8 cellular contexts compared by ENCODE assay signal in the genomic region with DNA sequence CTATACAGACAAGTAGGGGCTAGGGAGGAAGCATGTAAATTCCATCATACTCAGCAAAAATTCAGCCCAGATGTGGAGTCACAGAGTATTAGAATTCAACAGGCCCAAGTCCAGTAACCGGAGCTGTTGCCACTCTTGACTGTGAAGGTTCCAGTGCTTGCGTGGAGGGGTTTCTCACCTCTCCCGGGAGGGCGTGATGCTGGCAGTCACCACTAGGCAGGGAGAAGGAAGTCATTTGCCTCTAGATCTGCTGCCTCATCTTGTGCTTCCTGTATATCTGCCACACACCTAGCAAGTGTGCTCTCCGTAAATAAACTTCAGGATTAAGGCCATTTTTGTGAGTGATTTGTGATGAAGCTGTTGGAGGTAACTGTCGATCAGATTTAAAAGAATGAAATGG. TPM values are rescaled to one million over a fixed set of nuclear protein-coding genes. Genes with fewer than 3 reads are reported as not detected.
DNase-seq lines count a peak whose midpoint lies in the region; ATAC-seq lines count a peak whose summit lies in the region.

No MANE protein-coding gene starts in this region.

- ATAC-seq in HG02571 (IDR thresholded peaks at IDR 0.05; ENCODE audit: unreplicated experiment) (no peak), HG02884 (IDR thresholded peaks at IDR 0.05; ENCODE audit: unreplicated experiment) (no peak)

- H3K36me3 Mint-ChIP-seq in activated naive CD8-positive, alpha-beta T cell treated with anti-CD3 and anti-CD28 coated beads for 36 hours = peaks cover 32% of the 10 kb centered on the region

- peaks cover 65% of the 10 kb centered on the region for H3K4me1 Mint-ChIP-seq in activated naive CD8-positive, alpha-beta T cell treated with anti-CD3 and anti-CD28 coated beads for 36 hours

- peak overlapping the region; percentile 95 for H3K27ac Mint-ChIP-seq in activated naive CD8-positive, alpha-beta T cell treated with anti-CD3 and anti-CD28 coated beads for 36 hours

- peaks cover 4% of the 10 kb centered on the region for H3K27me3 Mint-ChIP-seq in activated naive CD8-positive, alpha-beta T cell treated with anti-CD3 and anti-CD28 coated beads for 36 hours

- peak overlapping the region; percentile 96 for H3K4me3 Mint-ChIP-seq in activated naive CD8-positive, alpha-beta T cell treated with anti-CD3 and anti-CD28 coated beads for 36 hours

- DNase-seq in DMS153 (lab: John Stamatoyannopoulos, UW) (peak; percentile 50), HUDEP-2 (lab: John Stamatoyannopoulos, UW; ENCODE audit: unreplicated experiment in 76 of 76) (peak in 48 of 76 experiments; percentile 12 to 65 (median 36)), SK-N-DZ (ENCODE audit: low spot score) (peak; percentile 52), iPS-NIHi7 (ENCODE audit: extremely low spot score) (peak; percentile 50)
- DNase-seq in activated naive CD8-positive, alpha-beta T cell treated with anti-CD3 and anti-CD28 coated beads for 36 hours = peak; percentile 63
- peak; percentile 44 to 53 for DNase-seq in stimulated activated CD4-positive, alpha-beta T cell treated with anti-CD3 and anti-CD28 coated beads, Interleukin-4, amount 100 ng/mL, for 4 hours

- H3K9me3 Mint-ChIP-seq in activated naive CD8-positive, alpha-beta T cell treated with anti-CD3 and anti-CD28 coated beads for 36 hours = peaks cover 2% of the 10 kb centered on the region

RNA-seq across cellular contexts. Expression of a gene that starts 1.0 kb away (rescaled TPM):
- polyA plus RNA-seq in SK-N-DZ (2014; cell fraction: cytosol; rRNA removed) = 106 and 115 TPM in 2 replicates
- polyA plus RNA-seq in SK-N-DZ (2014; cell fraction: nucleus; rRNA removed) = 51.4 and 54.9 TPM in 2 replicates
- total RNA-seq in activated naive CD8-positive, alpha-beta T cell treated with anti-CD3 and anti-CD28 coated beads for 36 hours = 100 to 1,000 TPM in 1 of 2 experiments, 10 to 100 TPM in 1; 93.0 to 103 TPM

RNA-seq across cellular contexts. Expression of a gene that starts 1.4 kb away (rescaled TPM):
- 9.3 and 10.9 TPM in 2 replicates for polyA plus RNA-seq in SK-N-DZ (2014; cell fraction: cytosol; rRNA removed)
- 26.9 and 35.9 TPM in 2 replicates for polyA plus RNA-seq in SK-N-DZ (2014; cell fraction: nucleus; rRNA removed)
- total RNA-seq in activated naive CD8-positive, alpha-beta T cell treated with anti-CD3 and anti-CD28 coated beads for 36 hours = 1 to 10 TPM; 5.6 to 6.9 TPM

RNA-seq across cellular contexts. Expression of a gene that starts 14.9 kb away (rescaled TPM):
- polyA plus RNA-seq in SK-N-DZ (2014; cell fraction: cytosol; rRNA removed) = 0.33 and 0.59 TPM in 2 replicates
- 0.73 TPM in 1 of 2 replicates, not detected in the other for polyA plus RNA-seq in SK-N-DZ (2014; cell fraction: nucleus; rRNA removed)
- total RNA-seq in activated naive CD8-positive, alpha-beta T cell treated with anti-CD3 and anti-CD28 coated beads for 36 hours = 1 to 10 TPM; 2.8 to 5.9 TPM

RNA-seq across cellular contexts. Expression of a gene that starts 27.9 kb away (rescaled TPM):
- not detected in 2 replicates for polyA plus RNA-seq in SK-N-DZ (2014; cell fraction: cytosol; rRNA removed)
- polyA plus RNA-seq in SK-N-DZ (2014; cell fraction: nucleus; rRNA removed) = not detected in 2 replicates
- total RNA-seq in activated naive CD8-positive, alpha-beta T cell treated with anti-CD3 and anti-CD28 coated beads for 36 hours = not detected

RNA-seq across cellular contexts. Expression of a gene that starts 53.1 kb away (rescaled TPM):
- polyA plus RNA-seq in SK-N-DZ (2014; cell fraction: cytosol; rRNA removed) = 31.7 and 31.9 TPM in 2 replicates
- 19.2 and 24.7 TPM in 2 replicates for polyA plus RNA-seq in SK-N-DZ (2014; cell fraction: nucleus; rRNA removed)
- 10 to 100 TPM; 55.1 to 60.5 TPM for total RNA-seq in activated naive CD8-positive, alpha-beta T cell treated with anti-CD3 and anti-CD28 coated beads for 36 hours
